7 cellular contexts compared by ENCODE assay signal in genomic region chr17:59892849-59893616, GRCh38. TPM values are rescaled to one million over a fixed set of nuclear protein-coding genes. Genes with fewer than 3 reads are reported as not detected.
DNase-seq lines count a peak whose midpoint lies in the region; ATAC-seq, FAIRE-seq and TF ChIP-seq lines count a peak whose summit lies in the region.

Gene RPS6KB1 (plus strand): TSS chr17:59893121. CDS start chr17:59893185, 64 bp downstream.
A gene with protein sequence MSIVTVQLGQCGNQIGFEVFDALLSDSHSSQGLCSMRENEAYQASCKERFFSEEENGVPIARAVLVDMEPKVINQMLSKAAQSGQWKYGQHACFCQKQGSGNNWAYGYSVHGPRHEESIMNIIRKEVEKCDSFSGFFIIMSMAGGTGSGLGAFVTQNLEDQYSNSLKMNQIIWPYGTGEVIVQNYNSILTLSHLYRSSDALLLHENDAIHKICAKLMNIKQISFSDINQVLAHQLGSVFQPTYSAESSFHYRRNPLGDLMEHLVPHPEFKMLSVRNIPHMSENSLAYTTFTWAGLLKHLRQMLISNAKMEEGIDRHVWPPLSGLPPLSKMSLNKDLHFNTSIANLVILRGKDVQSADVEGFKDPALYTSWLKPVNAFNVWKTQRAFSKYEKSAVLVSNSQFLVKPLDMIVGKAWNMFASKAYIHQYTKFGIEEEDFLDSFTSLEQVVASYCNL (minus strand): TSS chr17:59892943. CDS start chr17:59891002, 1,941 bp downstream.

- H3K4me3 Mint-ChIP-seq in brain = peak within 1 kb of the TSS; percentile 99 to 100 (median 99)

- H3K4me1 Mint-ChIP-seq in brain = peaks cover 52% of the 10 kb centered on the region

- FAIRE-seq in TTC549 (lab: Jason Lieb, UNC) = peak; percentile 85

- peaks cover 17% of the 10 kb centered on the region for H3K36me3 Mint-ChIP-seq in brain

- peak; percentile 81 for ATAC-seq in GM18519 (IDR thresholded peaks at IDR 0.05; ENCODE audit: low FRiP score, unreplicated experiment)
- ATAC-seq in HG03060 (IDR thresholded peaks at IDR 0.05; ENCODE audit: low read depth, unreplicated experiment) = peak; percentile 87
- peak; percentile 99 for ATAC-seq in sciatic nerve

- TF ChIP-seq CTCF in brain (conservative IDR thresholded peaks at IDR 0.05) = no peak

- intact Hi-C loops in sciatic nerve (cut with DNase I) = no loop called here

- DNase-seq in NCI-H2107 treated with DMSO at 0.1 percent for 48 hours (lab: John Stamatoyannopoulos, UW; ENCODE audit: unreplicated experiment) = peak; percentile 99
- peak; percentile 97 for DNase-seq in iPS DF 19.7 (ENCODE audit: low read depth, low spot score)
- DNase-seq in sciatic nerve (ENCODE audit: low spot score) = peak; percentile 97

- peak within 1 kb of the TSS; percentile 97 to 99 (median 98) for H3K27ac Mint-ChIP-seq in brain

- H3K9me3 Mint-ChIP-seq in brain = peaks cover 0 to 10% (median 0%) of the 10 kb centered on the region in 5 experiments

- H3K27me3 Mint-ChIP-seq in brain = peaks cover 11% of the 10 kb centered on the region

RNA-seq across cellular contexts. Expression of gene RPS6KB1, which starts in this region (rescaled TPM):
- 3.3 TPM for polyA plus RNA-seq in brain (ENCODE audit: insufficient read depth, low read depth, low replicate concordance)
- 56.2 TPM for total RNA-seq in sciatic nerve

RNA-seq across cellular contexts. Expression of the second gene that starts in this region (rescaled TPM):
- 5.7 TPM for polyA plus RNA-seq in brain (ENCODE audit: insufficient read depth, low read depth, low replicate concordance)
- 12.6 TPM for total RNA-seq in sciatic nerve

Comparison
In these comparisons a context has a peak if more than half of its experiments do, and no peak if none do; other contexts are left out.
1. Peak in every context shown above with its lines: DNase-seq and ATAC-seq.